1 cellular context compared by ENCODE assay signal in genomic region chr10:31083765-31084184, GRCh38.
A peak's percentile ranks its signal among the peaks of the same experiment; 100 is the strongest.
TF ChIP-seq lines count a peak whose summit lies in the region.

No MANE protein-coding gene starts in this region.

TF ChIP-seq in SK-N-SH, 30 proteins besides CTCF, POLR2A, EP300 and RAD21 (continued from another document):
- TF ChIP-seq USF1 (IDR thresholded peaks at IDR 0.05; ENCODE audit: borderline replicate concordance, low read depth) (peak; percentile 71; the same call in 1 of the 2 replicates), MXI1 (IDR thresholded peaks at IDR 0.05; ENCODE audit: low read depth, low read length) (peak; percentile 78)
